ENCODE assay signal across 1 cellular context in genomic region chr19:10554760-10555612, GRCh38.
TF ChIP-seq lines count a peak whose summit lies in the region.

No MANE protein-coding gene starts in this region.

TF ChIP-seq in SK-N-SH, 30 proteins besides CTCF, POLR2A, EP300 and RAD21 (continued from another document):
- TF ChIP-seq MXI1 (IDR thresholded peaks at IDR 0.05; ENCODE audit: low read depth, low read length) (no peak), NRF1 (IDR thresholded peaks at IDR 0.05; ENCODE audit: low read depth, low read length) (no peak)
